ENCODE assay signal across 28 cellular contexts in the genomic region with DNA sequence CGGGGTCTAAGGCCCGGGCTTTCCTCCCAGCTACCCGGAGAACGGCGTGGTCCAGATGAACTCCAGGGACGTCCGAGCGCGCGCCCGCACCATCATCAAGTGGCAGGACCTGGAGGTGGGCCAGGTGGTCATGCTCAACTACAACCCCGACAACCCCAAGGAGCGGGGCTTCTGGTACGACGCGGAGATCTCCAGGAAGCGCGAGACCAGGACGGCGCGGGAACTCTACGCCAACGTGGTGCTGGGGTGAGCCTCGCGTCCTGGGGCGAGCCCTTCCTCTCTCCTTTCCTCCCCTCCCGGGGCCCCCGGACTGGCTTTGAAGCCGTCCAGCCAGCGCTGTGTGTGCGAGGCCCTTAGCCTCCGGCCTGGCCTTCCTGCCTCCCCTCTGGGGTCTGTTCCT. TPM values are rescaled to one million over a fixed set of nuclear protein-coding genes. Genes with fewer than 3 reads are reported as not detected.
DNase-seq lines count a peak whose midpoint lies in the region; ATAC-seq and TF ChIP-seq lines count a peak whose summit lies in the region.
"Had no signal": no experiment of that assay in that cellular context is flagged by ENCODE, and none has a peak within 500 bp of the region (broad histone marks: within the 10 kb centered on the region; RNA-seq: fewer than 3 reads in every experiment).

No MANE protein-coding gene starts in this region.

- 0 out of 2 replicates have a peak overlapping the region, but pooled peaks have one; percentile 22 for H3K4me2 ChIP-seq in BLaER1
- H3K4me2 ChIP-seq in OCI-LY1 (ENCODE audit: low read length): no peak overlapping the region
- H3K4me2 ChIP-seq: A549, GM23338 had no signal

- H3K4me1 ChIP-seq in BLaER1: peaks cover 59% of the 10 kb centered on the region
- no peaks in the 10 kb centered on the region for H3K4me1 ChIP-seq in OCI-LY1 (ENCODE audit: insufficient read depth, low read length, severe bottlenecking)
- H3K4me1 ChIP-seq in effector memory CD4-positive, alpha-beta T cell (ENCODE audit: control insufficient read depth, insufficient read depth, low read length, poor library complexity, severe bottlenecking): no peaks in the 10 kb centered on the region
- H3K4me1 ChIP-seq: A549 had no signal

- H3K4me3 Mint-ChIP-seq in glutamatergic neuron (ENCODE audit: unreplicated experiment): no peak overlapping the region
- no peak overlapping the region for H3K4me3 Mint-ChIP-seq in stimulated activated memory B cell treated with anti-CD40 and anti-IgM and Interleukin-4, amounts not matched to agents 10 μg/mL and 1 μg/mL and 100 μg/mL, for 72 hours
- H3K4me3 Mint-ChIP-seq: CD8-positive, alpha-beta memory T cell; GM23338; H9 had no signal

- H3K27me3 Mint-ChIP-seq in glutamatergic neuron (ENCODE audit: unreplicated experiment): peaks cover 4% of the 10 kb centered on the region
- H3K27me3 Mint-ChIP-seq in stimulated activated memory B cell treated with anti-CD40 and anti-IgM and Interleukin-4, amounts not matched to agents 10 μg/mL and 1 μg/mL and 100 μg/mL, for 72 hours: no peaks in the 10 kb centered on the region
- H3K27me3 Mint-ChIP-seq: CD8-positive, alpha-beta memory T cell; IgD-negative memory B cell had no signal

- no peak overlapping the region for H3K4me3 ChIP-seq in BLaER1
- H3K4me3 ChIP-seq in OCI-LY1 (ENCODE audit: low read depth, low read length, poor library complexity, severe bottlenecking): no peak overlapping the region
- no peak overlapping the region for H3K4me3 ChIP-seq in effector memory CD4-positive, alpha-beta T cell (ENCODE audit: insufficient read depth, low read depth, low read length, poor library complexity, severe bottlenecking)
- H3K4me3 ChIP-seq: A549, GM23338, SK-N-MC had no signal

- H4K20me1 ChIP-seq in BLaER1 (peaks cover 100% of the 10 kb centered on the region), OCI-LY1 (ENCODE audit: insufficient read depth, low read length) (no peaks in the 10 kb centered on the region)

- H3K27me3 ChIP-seq in BLaER1: no peaks in the 10 kb centered on the region
- H3K27me3 ChIP-seq in OCI-LY1 (ENCODE audit: insufficient read depth, low read length): no peaks in the 10 kb centered on the region
- H3K27me3 ChIP-seq in effector memory CD4-positive, alpha-beta T cell (replicated peaks; ENCODE audit: control insufficient read depth, insufficient read depth, low read length, poor library complexity, severe bottlenecking): no peaks in the 10 kb centered on the region

- H3K36me3 Mint-ChIP-seq in glutamatergic neuron (ENCODE audit: unreplicated experiment): no peaks in the 10 kb centered on the region
- H3K36me3 Mint-ChIP-seq in stimulated activated memory B cell treated with anti-CD40 and anti-IgM and Interleukin-4, amounts not matched to agents 10 μg/mL and 1 μg/mL and 100 μg/mL, for 72 hours: peaks cover 26% of the 10 kb centered on the region
- H3K36me3 Mint-ChIP-seq: CD8-positive, alpha-beta memory T cell; IgD-negative memory B cell had no signal

- H3K27ac ChIP-seq in BLaER1 (peak overlapping the region; percentile 51; the same call in 1 of the 2 replicates), OCI-LY1 (ENCODE audit: low read depth, low read length, poor library complexity, severe bottlenecking) (peak overlapping the region; percentile 31)
- no peak overlapping the region for H3K27ac ChIP-seq in effector memory CD4-positive, alpha-beta T cell (ENCODE audit: insufficient read depth, low read length, poor library complexity, severe bottlenecking)
- H3K27ac ChIP-seq: A549, C4-2B, SK-N-MC had no signal

- H3K36me3 ChIP-seq in BLaER1 (peaks cover 100% of the 10 kb centered on the region), OCI-LY1 (ENCODE audit: insufficient read depth, low read length) (peaks cover 99% of the 10 kb centered on the region)
- H3K36me3 ChIP-seq in effector memory CD4-positive, alpha-beta T cell (ENCODE audit: control insufficient read depth, insufficient read depth, low read length): no peaks in the 10 kb centered on the region

- H3K9me2 ChIP-seq in OCI-LY1 (ENCODE audit: low read depth, low read length): no peaks in the 10 kb centered on the region

- peaks cover 2% of the 10 kb centered on the region; the same call in 1 of the 2 replicates for H3F3A ChIP-seq in OCI-LY1 (ENCODE audit: insufficient read depth, low read length)

- peak overlapping the region; percentile 55 for H3K27ac Mint-ChIP-seq in glutamatergic neuron (ENCODE audit: unreplicated experiment)
- peak overlapping the region; percentile 64 for H3K27ac Mint-ChIP-seq in stimulated activated memory B cell treated with anti-CD40 and anti-IgM and Interleukin-4, amounts not matched to agents 10 μg/mL and 1 μg/mL and 100 μg/mL, for 72 hours
- H3K27ac Mint-ChIP-seq: CD8-positive, alpha-beta memory T cell; GM23338; IgD-negative memory B cell had no signal

- H3K4me1 Mint-ChIP-seq in glutamatergic neuron (ENCODE audit: low read depth, unreplicated experiment): peaks cover 3% of the 10 kb centered on the region
- peaks cover 11% of the 10 kb centered on the region for H3K4me1 Mint-ChIP-seq in stimulated activated memory B cell treated with anti-CD40 and anti-IgM and Interleukin-4, amounts not matched to agents 10 μg/mL and 1 μg/mL and 100 μg/mL, for 72 hours
- H3K4me1 Mint-ChIP-seq: CD8-positive, alpha-beta memory T cell; IgD-negative memory B cell had no signal

- H3K9ac ChIP-seq in BLaER1: 0 out of 2 replicates have a peak overlapping the region, but pooled peaks have one; percentile 48
- H3K9ac ChIP-seq in OCI-LY1 (ENCODE audit: low read length): no peak overlapping the region

- H2AFZ ChIP-seq in OCI-LY1 (ENCODE audit: low read length): no peak overlapping the region
- H2AFZ ChIP-seq: GM23338 had no signal

- ATAC-seq in stimulated activated memory B cell treated with anti-CD40 and anti-IgM and Interleukin-4, amounts not matched to agents 10 μg/mL and 1 μg/mL and 100 μg/mL, for 72 hours: peak; percentile 31
- ATAC-seq in GM21717 (IDR thresholded peaks at IDR 0.05; ENCODE audit: unreplicated experiment): no peak
- ATAC-seq: A549, GM23338, Panc1 had no signal

- peaks cover 3% of the 10 kb centered on the region for H3K9me3 Mint-ChIP-seq in glutamatergic neuron (ENCODE audit: unreplicated experiment)
- no peaks in the 10 kb centered on the region for H3K9me3 Mint-ChIP-seq in stimulated activated memory B cell treated with anti-CD40 and anti-IgM and Interleukin-4, amounts not matched to agents 10 μg/mL and 1 μg/mL and 100 μg/mL, for 72 hours
- H3K9me3 Mint-ChIP-seq: CD8-positive, alpha-beta memory T cell; GM23338; H9; IgD-negative memory B cell had no signal

- DNase-seq in glutamatergic neuron: no peak
- DNase-seq in effector memory CD4-positive, alpha-beta T cell: no peak
- no peak for DNase-seq in glomerular visceral epithelial cell (ENCODE audit: extremely low spot score)
- DNase-seq: AML-193; CD8-positive, alpha-beta memory T cell; DMS79 treated with DMSO at 0.1 percent for 48 hours; GF-D8; H9; NCI-H1092 treated with DMSO at 0.1 percent for 48 hours; NCI-H1436; NCI-H187; NCI-H2081 treated with DMSO at 0.1 percent for 48 hours; NCI-H2171; NCI-H226; NCI-H510A; NCI-H69; SHP77 treated with DMSO at 0.1 percent for 48 hours had no signal

- peaks cover 3% of the 10 kb centered on the region for H3K79me2 ChIP-seq in OCI-LY1 (ENCODE audit: insufficient read depth, low read length)

- H3K9me3 ChIP-seq in BLaER1 (no peaks in the 10 kb centered on the region), OCI-LY1 (ENCODE audit: low read length) (no peaks in the 10 kb centered on the region)
- no peaks in the 10 kb centered on the region for H3K9me3 ChIP-seq in effector memory CD4-positive, alpha-beta T cell (ENCODE audit: control insufficient read depth, low read length)
- H3K9me3 ChIP-seq: A549 had no signal

- TF ChIP-seq CTCF in OCI-LY1 (IDR thresholded peaks at IDR 0.05; ENCODE audit: low read length) (no peak), glutamatergic neuron (IDR thresholded peaks at IDR 0.05; ENCODE audit: partially characterized antibody, unreplicated experiment) (no peak)

RNA-seq across cellular contexts. Expression of a gene that starts 23.4 kb away (rescaled TPM):
- 10.4 TPM for total RNA-seq in glutamatergic neuron (ENCODE audit: unreplicated experiment)

RNA-seq across cellular contexts. Expression of a gene that starts 30.0 kb away (rescaled TPM):
- not detected for total RNA-seq in glutamatergic neuron (ENCODE audit: unreplicated experiment)
- total RNA-seq: GM23338, H9, OCI-LY7 had no signal

RNA-seq across cellular contexts. Expression of a gene that starts 36.2 kb away (rescaled TPM):
- 153 TPM for total RNA-seq in glutamatergic neuron (ENCODE audit: unreplicated experiment)
